13 cellular contexts compared by ENCODE assay signal in genomic region chr20:20488388-20488787, GRCh38.
"Had no signal": no experiment of that assay in that cellular context is flagged by ENCODE, and none has a peak within 500 bp of the region (broad histone marks: within the 10 kb centered on the region; RNA-seq: fewer than 3 reads in every experiment).

No MANE protein-coding gene starts in this region.

- H3K9me3 ChIP-seq: left lung, pancreas, sigmoid colon, spleen, tibial artery had no signal

- H3K4me1 ChIP-seq: left lung, sigmoid colon, spleen, tibial artery had no signal

- H3K36me3 ChIP-seq: pancreas, sigmoid colon had no signal

- H3K9me3 Mint-ChIP-seq: dendritic cell treated with granulocyte-macrophage colony-stimulating factor and Interleukin-4, amounts not matched to agents 40 ng/mL and 50 ng/mL, for 4 days; naive thymus-derived CD8-positive, alpha-beta T cell had no signal

- DNase-seq: aorta; effector memory CD4-positive, alpha-beta T cell; foreskin fibroblast; hypothalamus; kidney; left lung; naive thymus-derived CD8-positive, alpha-beta T cell; pancreas; sigmoid colon; spleen; tibial artery had no signal

- ATAC-seq: left lung; naive thymus-derived CD8-positive, alpha-beta T cell; pancreas had no signal

- H3K4me3 ChIP-seq: left lung, pancreas, sigmoid colon, SK-N-MC, spleen, tibial artery had no signal

- H3K4me3 Mint-ChIP-seq: dendritic cell treated with granulocyte-macrophage colony-stimulating factor and Interleukin-4, amounts not matched to agents 40 ng/mL and 50 ng/mL, for 4 days; naive thymus-derived CD8-positive, alpha-beta T cell had no signal

- H3K27ac ChIP-seq: left lung, pancreas, sigmoid colon, SK-N-MC, spleen, tibial artery had no signal

- H3K27me3 Mint-ChIP-seq: dendritic cell treated with granulocyte-macrophage colony-stimulating factor and Interleukin-4, amounts not matched to agents 40 ng/mL and 50 ng/mL, for 4 days; naive thymus-derived CD8-positive, alpha-beta T cell had no signal

- H3K27me3 ChIP-seq: left lung, pancreas, sigmoid colon, spleen, tibial artery had no signal
